ENCODE assay signal across 18 cellular contexts in the genomic region with DNA sequence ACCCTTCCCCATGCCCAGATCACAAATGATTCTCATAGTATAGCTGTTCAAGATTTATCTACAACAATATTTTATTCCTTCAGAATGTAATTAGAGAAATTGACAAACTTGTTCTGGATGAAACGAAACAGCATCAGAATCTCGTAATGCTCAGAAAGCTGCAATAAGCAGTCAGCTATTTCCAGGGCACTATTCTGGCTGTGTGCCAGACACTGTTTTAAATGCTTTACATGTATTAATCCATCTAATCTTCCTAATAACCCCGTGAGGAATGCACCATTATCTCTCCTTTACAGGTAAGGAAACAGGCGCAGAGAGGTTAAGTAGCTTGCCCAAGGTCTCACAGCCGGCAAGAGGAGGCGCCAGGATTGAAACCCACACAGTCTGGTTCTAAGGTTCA. TPM values are rescaled to one million over a fixed set of nuclear protein-coding genes. Genes with fewer than 3 reads are reported as not detected.
"Had no signal": no experiment of that assay in that cellular context is flagged by ENCODE, and none has a peak within 500 bp of the region (broad histone marks: within the 10 kb centered on the region; RNA-seq: fewer than 3 reads in every experiment).

No MANE protein-coding gene starts in this region.

- H3K36me3 ChIP-seq: left lung, ovary, tibial artery, vagina had no signal

- H3K4me3 ChIP-seq: coronary artery, left lung, ovary, tibial artery, vagina had no signal

- H3K27ac Mint-ChIP-seq: activated CD4-positive, alpha-beta T cell treated with anti-CD3 and anti-CD28 coated beads, Interleukin-2, amount 10 ng/mL, durations not matched to agents 7 days and 5 days; activated naive CD8-positive, alpha-beta T cell treated with anti-CD3 and anti-CD28 coated beads for 36 hours; activated T-helper 1 cell treated with anti-CD3 and anti-CD28 coated beads, Interleukin-12 subunit alpha, Interleukin-12 subunit beta, Interleukin-2, Interleukin-4 antibody, amounts not matched to agents 30 ng/mL and 10 ng/mL and 1 ng/mL, durations not matched to agents 14 hours and 24 hours and 36 hours; naive B cell; stimulated activated memory B cell treated with anti-CD40 and anti-IgM and Interleukin-4, amounts not matched to agents 10 μg/mL and 1 μg/mL and 100 μg/mL, for 72 hours; T-helper 2 cell treated with Interferon-gamma antibody and Interleukin-4, amounts not matched to agents 5 μg/mL and 100 μg/mL, for 36 hours had no signal

- H3K4me3 Mint-ChIP-seq: activated CD4-positive, alpha-beta T cell treated with anti-CD3 and anti-CD28 coated beads, Interleukin-2, amount 10 ng/mL, durations not matched to agents 7 days and 5 days; activated naive CD8-positive, alpha-beta T cell treated with anti-CD3 and anti-CD28 coated beads for 36 hours; activated T-helper 1 cell treated with anti-CD3 and anti-CD28 coated beads, Interleukin-12 subunit alpha, Interleukin-12 subunit beta, Interleukin-2, Interleukin-4 antibody, amounts not matched to agents 30 ng/mL and 10 ng/mL and 1 ng/mL, durations not matched to agents 14 hours and 24 hours and 36 hours; brain; naive B cell; stimulated activated memory B cell treated with anti-CD40 and anti-IgM and Interleukin-4, amounts not matched to agents 10 μg/mL and 1 μg/mL and 100 μg/mL, for 72 hours; T-helper 2 cell treated with Interferon-gamma antibody and Interleukin-4, amounts not matched to agents 5 μg/mL and 100 μg/mL, for 36 hours had no signal

- H3K4me1 ChIP-seq: left lung, vagina had no signal

- H3K27me3 ChIP-seq: ovary, vagina had no signal

- ATAC-seq: left lung; stimulated activated memory B cell treated with anti-CD40 and anti-IgM and Interleukin-4, amounts not matched to agents 10 μg/mL and 1 μg/mL and 100 μg/mL, for 72 hours had no signal

- H3K27me3 Mint-ChIP-seq: brain; stimulated activated memory B cell treated with anti-CD40 and anti-IgM and Interleukin-4, amounts not matched to agents 10 μg/mL and 1 μg/mL and 100 μg/mL, for 72 hours had no signal

- H3K27ac ChIP-seq: coronary artery, left lung, ovary, tibial artery, vagina had no signal

- DNase-seq: activated CD4-positive, alpha-beta T cell treated with anti-CD3 and anti-CD28 coated beads, Interleukin-2, amount 10 ng/mL, durations not matched to agents 7 days and 5 days; activated naive CD8-positive, alpha-beta T cell treated with anti-CD3 and anti-CD28 coated beads for 36 hours; amygdala; central memory CD4-positive, alpha-beta T cell; effector CD8-positive, alpha-beta T cell; hippocampal formation; kidney; left lung; naive B cell; ovary; tibial artery had no signal

- H3K4me1 Mint-ChIP-seq: activated naive CD8-positive, alpha-beta T cell treated with anti-CD3 and anti-CD28 coated beads for 36 hours had no signal

- H3K36me3 Mint-ChIP-seq: activated naive CD8-positive, alpha-beta T cell treated with anti-CD3 and anti-CD28 coated beads for 36 hours; naive B cell; stimulated activated memory B cell treated with anti-CD40 and anti-IgM and Interleukin-4, amounts not matched to agents 10 μg/mL and 1 μg/mL and 100 μg/mL, for 72 hours had no signal

- H3K9me3 ChIP-seq: left lung, ovary, tibial artery, vagina had no signal

- H3K9me3 Mint-ChIP-seq: activated CD4-positive, alpha-beta T cell treated with anti-CD3 and anti-CD28 coated beads, Interleukin-2, amount 10 ng/mL, durations not matched to agents 7 days and 5 days; activated naive CD8-positive, alpha-beta T cell treated with anti-CD3 and anti-CD28 coated beads for 36 hours; activated T-helper 1 cell treated with anti-CD3 and anti-CD28 coated beads, Interleukin-12 subunit alpha, Interleukin-12 subunit beta, Interleukin-2, Interleukin-4 antibody, amounts not matched to agents 30 ng/mL and 10 ng/mL and 1 ng/mL, durations not matched to agents 14 hours and 24 hours and 36 hours; brain; naive B cell; stimulated activated memory B cell treated with anti-CD40 and anti-IgM and Interleukin-4, amounts not matched to agents 10 μg/mL and 1 μg/mL and 100 μg/mL, for 72 hours; T-helper 2 cell treated with Interferon-gamma antibody and Interleukin-4, amounts not matched to agents 5 μg/mL and 100 μg/mL, for 36 hours had no signal

RNA-seq across cellular contexts. Expression of a gene that starts 10.1 kb away (rescaled TPM):
- total RNA-seq: activated CD4-positive, alpha-beta T cell treated with anti-CD3 and anti-CD28 coated beads, Interleukin-2, amount 10 ng/mL, durations not matched to agents 7 days and 5 days; activated naive CD8-positive, alpha-beta T cell treated with anti-CD3 and anti-CD28 coated beads for 36 hours; activated T-helper 1 cell treated with anti-CD3 and anti-CD28 coated beads, Interleukin-12 subunit alpha, Interleukin-12 subunit beta, Interleukin-2, Interleukin-4 antibody, amounts not matched to agents 30 ng/mL and 10 ng/mL and 1 ng/mL, durations not matched to agents 14 hours and 24 hours and 36 hours; mononuclear cell had no signal
